In genomic region chrX:23844502-23845138, GRCh38 we compare ENCODE assay signal across 9 cellular contexts.
A peak's percentile ranks its signal among the peaks of the same experiment; 100 is the strongest.
DNase-seq lines count a peak whose midpoint lies in the region; ATAC-seq, FAIRE-seq and TF ChIP-seq lines count a peak whose summit lies in the region.
"Had no signal": no experiment of that assay in that cellular context is flagged by ENCODE, and none has a peak within 500 bp of the region (broad histone marks: within the 10 kb centered on the region; RNA-seq: fewer than 3 reads in every experiment).

No MANE protein-coding gene starts in this region.

- CTCF ChIA-PET in IMR-90 (lab: Yijun Ruan, JAX), result interaction anchor here (1.9 kb wide), 1 partner anchor 9 kb away, joined by 5 read pairs; no protein-coding TSS in a partner anchor
- CTCF ChIA-PET in PC-3 (lab: Charles Lee), result no interaction called here

- no peaks in the 10 kb centered on the region for H3K36me3 ChIP-seq in IMR-90 (ENCODE audit: control insufficient read depth, insufficient read depth, low read length)
- H3K36me3 ChIP-seq in body of pancreas (replicated peaks in 1 of 2; ENCODE audit: insufficient read depth in 1 of 2, low read depth in 2 of 2), result no peaks in the 10 kb centered on the region
- H3K36me3 ChIP-seq in spleen, result no peaks in the 10 kb centered on the region
- no peaks in the 10 kb centered on the region for H3K36me3 ChIP-seq in PC-3 (ENCODE audit: low read depth, low read length)
- H3K36me3 ChIP-seq: adrenal gland had no signal

- FAIRE-seq in GM12891 (lab: Jason Lieb, UNC), result no peak

- H3K9me1 ChIP-seq in IMR-90 (ENCODE audit: insufficient read depth, low read length), result no peaks in the 10 kb centered on the region

- POLR2A ChIA-PET in IMR-90 (lab: Charles Lee; ENCODE audit: unreplicated experiment) (no interaction called here), PC-3 (lab: Charles Lee; ENCODE audit: unreplicated experiment) (no interaction called here)

- no peak overlapping the region for H3K18ac ChIP-seq in IMR-90 (ENCODE audit: low read depth, low read length)

- no peak overlapping the region for H2BK15ac ChIP-seq in IMR-90 (ENCODE audit: low read depth, low read length)

- no peak overlapping the region for H4K8ac ChIP-seq in IMR-90 (ENCODE audit: low read depth in 2 of 2, low read length in 2 of 2)

- H4K20me1 ChIP-seq in IMR-90 (ENCODE audit: insufficient read depth, low read length) (no peaks in the 10 kb centered on the region), PC-3 (ENCODE audit: low read length) (no peaks in the 10 kb centered on the region)

- H3K79me2 ChIP-seq in PC-3 (ENCODE audit: low read length), result no peaks in the 10 kb centered on the region

- H4K5ac ChIP-seq in IMR-90 (ENCODE audit: low read depth, low read length), result no peak overlapping the region

- H2BK120ac ChIP-seq in IMR-90 (ENCODE audit: low read depth, low read length), result no peak overlapping the region

- H3K4ac ChIP-seq in IMR-90 (ENCODE audit: low read depth, low read length), result no peak overlapping the region

- no peak overlapping the region for H2AK9ac ChIP-seq in IMR-90 (replicated peaks; ENCODE audit: low read depth, low read length, poor library complexity)

- ATAC-seq in IMR-90 (ENCODE audit: low read depth), result no peak
- peak; percentile 59 for ATAC-seq in body of pancreas
- ATAC-seq in left colon, result peak; percentile 85
- ATAC-seq in HG03565 (IDR thresholded peaks at IDR 0.05; ENCODE audit: unreplicated experiment), result no peak
- ATAC-seq in PC-3, result no peak

- H3K4me2 ChIP-seq in IMR-90 (ENCODE audit: low read depth, low read length) (no peak overlapping the region), PC-3 (ENCODE audit: low read length) (no peak overlapping the region)

- no peak overlapping the region for H3K14ac ChIP-seq in IMR-90 (replicated peaks; ENCODE audit: low read depth, low read length)

- H2AFZ ChIP-seq in IMR-90 (replicated peaks; ENCODE audit: low read length, poor library complexity) (no peak overlapping the region), PC-3 (ENCODE audit: low read length) (no peak overlapping the region)

- no peak overlapping the region for H3K23ac ChIP-seq in IMR-90 (ENCODE audit: low read depth, low read length)

- TF ChIP-seq POLR2A in IMR-90 (IDR thresholded peaks at IDR 0.05; ENCODE audit: low read depth, low read length) (no peak), body of pancreas (IDR thresholded peaks at IDR 0.05) (no peak), spleen (IDR thresholded peaks at IDR 0.05) (no peak), GM12891 (IDR thresholded peaks at IDR 0.05; ENCODE audit: low read depth, low read length) (no peak)

- H3K27ac ChIP-seq in IMR-90 (ENCODE audit: insufficient read depth, low read length), result no peak overlapping the region
- H3K27ac ChIP-seq in body of pancreas, result peak overlapping the region; percentile 25 to 76 (median 56)
- peak overlapping the region; percentile 11 to 76 (median 56) for H3K27ac ChIP-seq in spleen
- no peak overlapping the region for H3K27ac ChIP-seq in PC-3 (ENCODE audit: low read length)

- peak; percentile 45 for DNase-seq in IMR-90
- peak in 3 of 4 donors; percentile 15 to 34 (median 15) for DNase-seq in body of pancreas
- DNase-seq in left colon, result peak; percentile 34 to 65
- peak; percentile 25 for DNase-seq in spleen
- DNase-seq in activated CD4-positive, alpha-beta T cell treated with anti-CD3 and anti-CD28 coated beads for 48 hours, result no peak
- DNase-seq in PC-3, result no peak
- DNase-seq in GM12891 (ENCODE audit: insufficient read length, low spot score), result no peak

- H3K27me3 ChIP-seq in IMR-90 (ENCODE audit: control insufficient read depth, insufficient read depth, low read length), result no peaks in the 10 kb centered on the region
- no peaks in the 10 kb centered on the region for H3K27me3 ChIP-seq in body of pancreas
- H3K27me3 ChIP-seq in spleen (replicated peaks in 1 of 7), result no peaks in the 10 kb centered on the region
- H3K27me3 ChIP-seq in PC-3 (ENCODE audit: low read length), result no peaks in the 10 kb centered on the region
- H3K27me3 ChIP-seq: adrenal gland had no signal

- H3K9me3 ChIP-seq in IMR-90 (ENCODE audit: control insufficient read depth, insufficient read depth, low read length) (no peaks in the 10 kb centered on the region), body of pancreas (no peaks in the 10 kb centered on the region), spleen (no peaks in the 10 kb centered on the region), PC-3 (ENCODE audit: low read length) (no peaks in the 10 kb centered on the region)
- H3K9me3 ChIP-seq: adrenal gland had no signal

- dilution Hi-C loops in IMR-90 (cut with HindIII; ENCODE audit: low sequenced_read_pairs, unreplicated experiment), result no loop called here

- H3K56ac ChIP-seq in IMR-90 (ENCODE audit: extremely low read depth, insufficient read depth, low read length), result no peak overlapping the region

- no peaks in the 10 kb centered on the region for H3K79me1 ChIP-seq in IMR-90 (ENCODE audit: low read depth in 1 of 2, low read length in 2 of 2)

- H3K9ac ChIP-seq in IMR-90 (ENCODE audit: low read depth, low read length), result no peak overlapping the region
- no peak overlapping the region for H3K9ac ChIP-seq in PC-3 (ENCODE audit: low read length)

- intact Hi-C loops in IMR-90 (cut with micrococcal nuclease) (no loop called here), body of pancreas (cut with DNase I) (no loop called here), left colon (cut with DNase I, micrococcal nuclease) (no loop called here), spleen (cut with DNase I; ENCODE audit: low total_unique reads) (no loop called here), PC-3 (cut with micrococcal nuclease) (no loop called here)

- no peak overlapping the region for H4K91ac ChIP-seq in IMR-90 (ENCODE audit: insufficient read depth, low read depth, low read length)

- WGBS in IMR-90 (ENCODE audit: extremely low coverage in 2 of 2, insufficient read length in 1 of 2), 2 experiments, result no CpG with 5 or more reads among the region's 7 CpGs
- 19 to 25% methylated on average over 6 to 7 of the region's 7 CpGs for WGBS in body of pancreas, 2 donors
- WGBS in spleen, 5 donors, result 34 to 53% (median 41%) methylated on average over 7 of the region's 7 CpGs

- H3K4me1 ChIP-seq in IMR-90 (ENCODE audit: control insufficient read depth, insufficient read depth, low read length) (0 out of 2 replicates have a peak, but pooled peaks cover 1% of the 10 kb centered on the region), body of pancreas (peaks cover 16% of the 10 kb centered on the region), spleen (peaks cover 0 to 19% (median 0%) of the 10 kb centered on the region in 6 donors), PC-3 (ENCODE audit: insufficient read depth, low read length) (peaks cover 8% of the 10 kb centered on the region)
- H3K4me1 ChIP-seq: adrenal gland had no signal

- no peaks in the 10 kb centered on the region for H3K9me2 ChIP-seq in PC-3 (replicated peaks; ENCODE audit: low read length)

- H2BK5ac ChIP-seq in IMR-90 (ENCODE audit: low read depth, low read length, poor library complexity, severe bottlenecking), result no peak overlapping the region

- no peak for TF ChIP-seq RAD21 in IMR-90 (IDR thresholded peaks at IDR 0.05; ENCODE audit: low read length)

- in situ Hi-C loops in IMR-90 (cut with MboI; ENCODE audit: low sequenced_read_pairs), result no loop called here

- no peak overlapping the region for H2BK20ac ChIP-seq in IMR-90 (ENCODE audit: low read depth, low read length)

- H3K4me3 ChIP-seq in IMR-90 (ENCODE audit: insufficient read depth, low read depth, low read length) (no peak overlapping the region), body of pancreas (no peak overlapping the region), spleen (no peak overlapping the region), PC-3 (ENCODE audit: low read length) (no peak overlapping the region)

- no peak overlapping the region for H2AK5ac ChIP-seq in IMR-90 (ENCODE audit: low read depth, low read length)

- TF ChIP-seq CTCF in IMR-90 (conservative IDR thresholded peaks at IDR 0.05; ENCODE audit: low read depth, low read length), result no peak
- TF ChIP-seq CTCF in body of pancreas (IDR thresholded peaks at IDR 0.05), result no peak
- no peak for TF ChIP-seq CTCF in spleen (IDR thresholded peaks at IDR 0.05 in 8 of 11, conservative IDR thresholded peaks at IDR 0.05 in 3 of 11)
- no peak for TF ChIP-seq CTCF in PC-3 (conservative IDR thresholded peaks at IDR 0.05; ENCODE audit: low read depth, low read length)

- BruUV-seq in IMR-90 (replicated peaks; lab: Mats Ljungman, UMichigan), result no TSS peak
- BruUV-seq in PC-3 (replicated peaks; lab: Mats Ljungman, UMichigan), result no TSS peak

- no peaks in the 10 kb centered on the region for H3F3A ChIP-seq in PC-3 (ENCODE audit: low read length, unreplicated experiment)

TF ChIP-seq in IMR-90, 13 proteins besides CTCF, POLR2A, EP300 and RAD21 (continues in another document):
- TF ChIP-seq FOS (IDR thresholded peaks at IDR 0.05; ENCODE audit: low read depth, low read length) (no peak), SMC3 (IDR thresholded peaks at IDR 0.05; ENCODE audit: low read depth, low read length) (no peak), MAZ (IDR thresholded peaks at IDR 0.05; ENCODE audit: borderline replicate concordance, low read depth, low read length) (no peak), RFX5 (IDR thresholded peaks at IDR 0.05; ENCODE audit: low read depth, low read length) (no peak), CHD1 (IDR thresholded peaks at IDR 0.05; ENCODE audit: low read depth, low read length) (no peak), RCOR1 (IDR thresholded peaks at IDR 0.05; ENCODE audit: insufficient replicate concordance, low read length) (no peak)

TF ChIP-seq in GM12891, 5 proteins besides CTCF, POLR2A, EP300 and RAD21:
- TF ChIP-seq POU2F2 (IDR thresholded peaks at IDR 0.05; ENCODE audit: low read depth, low read length) (no peak), POLR2AphosphoS5 (IDR thresholded peaks at IDR 0.05; ENCODE audit: low read depth, low read length) (no peak), TAF1 (IDR thresholded peaks at IDR 0.05; ENCODE audit: low read depth, low read length) (no peak), SPI1 (IDR thresholded peaks at IDR 0.05; ENCODE audit: low read depth, low read length) (no peak), PAX5 (IDR thresholded peaks at IDR 0.05; ENCODE audit: insufficient read depth, low read length, severe bottlenecking) (no peak)

Comparison
In these comparisons a context has a peak if more than half of its experiments do, and no peak if none do; other contexts are left out.
1. ATAC-seq: peak in body of pancreas (single experiment) and left colon (single experiment); none in IMR-90 (single experiment), HG03565 (single experiment) and PC-3 (single experiment).
2. DNase-seq: peak in IMR-90 (single experiment), body of pancreas (3 of 4), left colon (2 of 2) and spleen (single experiment); none in activated CD4-positive, alpha-beta T cell treated with anti-CD3 and anti-CD28 coated beads for 48 hours (single experiment), PC-3 (single experiment) and GM12891 (single experiment).
3. H3K27ac ChIP-seq: peak in body of pancreas (4 of 4) and spleen (8 of 8); none in IMR-90 (single experiment) and PC-3 (single experiment).